Comparison of ENCODE assay signal across 16 cellular contexts in the genomic region with DNA sequence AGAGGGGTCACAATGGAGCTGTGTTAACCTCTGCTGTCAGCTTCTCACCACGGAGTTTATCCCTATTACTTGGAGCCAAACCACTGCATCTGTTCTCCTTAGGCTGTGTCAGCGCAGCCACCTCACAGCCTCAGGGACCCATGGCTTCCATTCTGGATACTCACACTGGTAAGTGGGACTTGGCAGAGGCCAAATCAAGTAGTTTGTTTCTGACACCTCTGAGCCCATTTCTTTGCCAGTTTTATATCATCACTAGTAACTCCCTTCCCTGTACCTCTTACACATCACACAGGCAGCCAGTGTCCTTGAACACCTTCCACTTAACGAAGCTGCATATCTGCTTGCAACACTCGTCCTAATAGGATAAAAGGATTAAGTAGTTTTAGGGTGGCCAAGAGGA. TPM values are rescaled to one million over a fixed set of nuclear protein-coding genes. Genes with fewer than 3 reads are reported as not detected.
DNase-seq lines count a peak whose midpoint lies in the region; ATAC-seq, FAIRE-seq and TF ChIP-seq lines count a peak whose summit lies in the region.
"Not testable (repeated sequence)": the region's sequence is repeated elsewhere in the genome, so short reads cannot be mapped to it uniquely, and the experiment has no call there.
"Had no signal": no experiment of that assay in that cellular context is flagged by ENCODE, and none has a peak within 500 bp of the region (broad histone marks: within the 10 kb centered on the region; RNA-seq: fewer than 3 reads in every experiment).

No MANE protein-coding gene starts in this region.

- not testable (repeated sequence) for H4K5ac ChIP-seq in H1 (ENCODE audit: insufficient read length, low read depth, low read length)

- not testable (repeated sequence) for H3K4me1 ChIP-seq in A549; H1 (replicated peaks in 1 of 4; ENCODE audit: control insufficient read depth in 3 of 4, insufficient read depth in 4 of 4, low read length in 3 of 4); heart left ventricle; psoas muscle

- H3K79me1 ChIP-seq in H1 (ENCODE audit: low read depth, low read length) = not testable (repeated sequence)

- not testable (repeated sequence) for H2BK15ac ChIP-seq in H1 (ENCODE audit: low read length)

- not testable (repeated sequence) for ATAC-seq in A549
- ATAC-seq in Right ventricle myocardium inferior (peak; percentile 77), heart left ventricle (peak; percentile 28 to 64 (median 48)), left ventricle myocardium superior (peak; percentile 87), psoas muscle (peak in 3 of 4 donors; percentile 35 to 66 (median 63))

- WGBS in A549 (ENCODE audit: missing lambda C conversion rate) = no CpG with 5 or more reads among the region's 4 CpGs
- WGBS in H1 (ENCODE audit: extremely low coverage in 1 of 2, insufficient coverage in 1 of 2, insufficient read length in 1 of 2, insufficient replicate concordance in 2 of 2, low coverage in 1 of 2, low lambda C conversion rate in 2 of 2, missing lambda C conversion rate in 1 of 2), 2 experiments = no CpG with 5 or more reads among the region's 4 CpGs
- WGBS in heart left ventricle, 4 donors = 78% methylated on average over 1 of the region's 4 CpGs; no CpG with 5 or more reads in 3 of the 4 donors
- WGBS in psoas muscle, 3 donors = 81% methylated on average over 1 of the region's 4 CpGs; no CpG with 5 or more reads in 2 of the 3 donors

- FAIRE-seq in A549 (lab: Jason Lieb, UNC) (peak; percentile 89), H1 (lab: Jason Lieb, UNC) (peak; percentile 68)

- not testable (repeated sequence) for H3K79me2 ChIP-seq in H1 (ENCODE audit: control insufficient read depth in 1 of 2, insufficient read depth in 2 of 2, low read length in 2 of 2)

- TF ChIP-seq POLR2A in A549 (IDR thresholded peaks at IDR 0.05; ENCODE audit: low read length); H1 (IDR thresholded peaks at IDR 0.05; ENCODE audit: control extremely low read depth in 1 of 2, low read depth in 2 of 2, low read length in 2 of 2); heart left ventricle (IDR thresholded peaks at IDR 0.05): not testable (repeated sequence)

- not testable (repeated sequence) for H3K4me3 ChIP-seq in A549; H1 (ENCODE audit: extremely low read depth in 1 of 4, insufficient read depth in 2 of 4, low read depth in 3 of 4, low read length in 4 of 4); heart left ventricle; psoas muscle

- not testable (repeated sequence) for H3K4ac ChIP-seq in H1 (replicated peaks; ENCODE audit: insufficient read length, low read depth, low read length)

- not testable (repeated sequence) for H3K4me2 ChIP-seq in A549; H1 (ENCODE audit: insufficient read depth in 1 of 2, low read depth in 2 of 2, low read length in 2 of 2)

- H4K8ac ChIP-seq in H1 (ENCODE audit: extremely low read depth, insufficient read depth, low read length) = not testable (repeated sequence)

- H2AK5ac ChIP-seq in H1 (ENCODE audit: low read depth, low read length) = not testable (repeated sequence)

- H3K23ac ChIP-seq in H1 (ENCODE audit: insufficient read length) = not testable (repeated sequence)

- H3K27ac ChIP-seq in A549; H1 (ENCODE audit: low read depth, low read length); heart left ventricle; psoas muscle: not testable (repeated sequence)

- H2BK5ac ChIP-seq in H1 (ENCODE audit: low read depth, low read length) = not testable (repeated sequence)

- not testable (repeated sequence) for H3K9me3 ChIP-seq in A549; H1 (ENCODE audit: insufficient read depth in 2 of 2, low read depth in 1 of 2, low read length in 1 of 2); heart left ventricle; psoas muscle

- not testable (repeated sequence) for H3K23me2 ChIP-seq in H1 (ENCODE audit: low read depth, low read length)

- H2BK120ac ChIP-seq in H1 (replicated peaks; ENCODE audit: low read depth, low read length) = not testable (repeated sequence)

- not testable (repeated sequence) for TF ChIP-seq CTCF in A549 (IDR thresholded peaks at IDR 0.05); H1 (IDR thresholded peaks at IDR 0.05; ENCODE audit: control extremely low read depth in 1 of 3, insufficient read depth in 1 of 3, low read depth in 1 of 3, low read length in 3 of 3); heart left ventricle (IDR thresholded peaks at IDR 0.05); psoas muscle (IDR thresholded peaks at IDR 0.05)

- not testable (repeated sequence) for TF ChIP-seq RAD21 in A549 (conservative IDR thresholded peaks at IDR 0.05 in 1 of 2, IDR thresholded peaks at IDR 0.05 in 1 of 2); H1 (IDR thresholded peaks at IDR 0.05 in 1 of 2, conservative IDR thresholded peaks at IDR 0.05 in 1 of 2; ENCODE audit: low read depth in 2 of 2, low read length in 2 of 2)

- DNase-seq in A549 (ENCODE audit: low read depth in 1 of 2, low spot score in 1 of 2); H1 (ENCODE audit: low read depth in 1 of 2, low spot score in 2 of 2); Right ventricle myocardium inferior (ENCODE audit: missing footprints); heart left ventricle; left ventricle myocardium superior; psoas muscle: not testable (repeated sequence)

- not testable (repeated sequence) for H4K20me1 ChIP-seq in H1 (replicated peaks in 1 of 2; ENCODE audit: control insufficient read depth in 1 of 2, insufficient read depth in 2 of 2, low read length in 2 of 2)

- intact Hi-C loops in Right ventricle myocardium inferior (cut with DNase I); heart left ventricle (cut with DNase I); left ventricle myocardium superior (cut with micrococcal nuclease); psoas muscle (cut with DNase I): not testable (repeated sequence)

- not testable (repeated sequence) for H3K27me3 ChIP-seq in H1 (replicated peaks in 1 of 4; ENCODE audit: control insufficient read depth in 3 of 4, extremely low read depth in 1 of 4, insufficient read depth in 3 of 4, low read length in 3 of 4); heart left ventricle; psoas muscle (ENCODE audit: insufficient read depth in 3 of 3, low read length in 2 of 3)

- H3K14ac ChIP-seq in H1 (ENCODE audit: insufficient read length) = not testable (repeated sequence)

- H3K9ac ChIP-seq in H1 (replicated peaks in 1 of 4; ENCODE audit: extremely low read depth in 1 of 4, low read depth in 3 of 4, low read length in 3 of 4) = not testable (repeated sequence)

- not testable (repeated sequence) for H2BK12ac ChIP-seq in H1 (ENCODE audit: low read depth, low read length)

- H3K18ac ChIP-seq in H1 (ENCODE audit: extremely low read depth, low read length) = not testable (repeated sequence)

- not testable (repeated sequence) for H2AFZ ChIP-seq in H1 (ENCODE audit: low read length)

- POLR2A ChIA-PET in A549 (lab: Yijun Ruan, JAX); H1 (lab: Charles Lee; ENCODE audit: partially characterized antibody): not testable (repeated sequence)

- H2BK20ac ChIP-seq in H1 (ENCODE audit: low read length) = not testable (repeated sequence)

- H4K91ac ChIP-seq in H1 (replicated peaks; ENCODE audit: insufficient read length, low read length) = not testable (repeated sequence)

- CTCF ChIA-PET in A549 (lab: Yijun Ruan, JAX); H1 (lab: Charles Lee; ENCODE audit: partially characterized antibody): not testable (repeated sequence)

- not testable (repeated sequence) for H3K56ac ChIP-seq in H1 (replicated peaks; ENCODE audit: insufficient read length, low read depth, low read length)

- not testable (repeated sequence) for TF ChIP-seq EP300 in A549 (IDR thresholded peaks at IDR 0.05); H1 (IDR thresholded peaks at IDR 0.05; ENCODE audit: borderline replicate concordance in 1 of 2, low read depth in 2 of 2, low read length in 2 of 2)

- H3K36me3 ChIP-seq in H1 (ENCODE audit: control insufficient read depth in 2 of 4, insufficient read depth in 4 of 4, low read length in 3 of 4); heart left ventricle; psoas muscle (ENCODE audit: insufficient read depth in 1 of 2, low read depth in 1 of 2): not testable (repeated sequence)

RNA-seq across cellular contexts. Expression of a gene that starts 58.9 kb away (rescaled TPM):
- not detected in 2 replicates for polyA plus RNA-seq in A549 (2011; rRNA removed)
- polyA plus RNA-seq in A549 (2012; cell fraction: cytosol; rRNA removed) = not detected in 2 replicates
- not detected in 2 replicates for polyA plus RNA-seq in A549 (2012; cell fraction: nucleus; rRNA removed)
- not detected in 3 replicates for polyA plus RNA-seq in A549 (2017; fragmentation: RNase III; extraction: RNeasy Plus Mini Kit Qiagen cat#74134 plus additional on column Dnase treatment)
- polyA minus RNA-seq in A549 (2011; rRNA and poly(A)+ RNA removed) = not detected in 2 replicates
- not detected in 2 replicates for total RNA-seq in H1 (2021; fragmentation: NEBNext Ultra II Directional; extraction: Animal tissue kit (Norgen Biotek cat#: 25700))
- polyA plus RNA-seq in H1 (2011; rRNA removed) = not detected in 2 replicates
- polyA plus RNA-seq in H1 (2011; cell fraction: cytosol; rRNA removed) = not detected
- polyA plus RNA-seq in H1 (2011; cell fraction: nucleus; rRNA removed) = not detected
- 0.53 to 0.62 TPM (median 0.58 TPM) in 3 of 4 replicates, not detected in the other for polyA plus RNA-seq in H1 (2012, experiment 1 of 2)
- not detected for polyA plus RNA-seq in H1 (2012, experiment 2 of 2)
- not detected for polyA plus RNA-seq in H1 (2013, experiment 1 of 2)
- not detected for polyA plus RNA-seq in H1 (2013, experiment 2 of 2)
- not detected in 2 replicates for polyA minus RNA-seq in H1 (2011; rRNA and poly(A)+ RNA removed)
- polyA minus RNA-seq in H1 (2011; cell fraction: cytosol; rRNA and poly(A)+ RNA removed) = not detected
- not detected for polyA minus RNA-seq in H1 (2011; cell fraction: nucleus; rRNA and poly(A)+ RNA removed)
- not detected for total RNA-seq in Right ventricle myocardium inferior
- total RNA-seq in heart left ventricle = not detected
- polyA plus RNA-seq in heart left ventricle = not detected
- not detected for total RNA-seq in left ventricle myocardium superior
- total RNA-seq in psoas muscle = not detected
- polyA plus RNA-seq in psoas muscle = not detected
- total RNA-seq: A172; A673; CD4-positive, alpha-beta memory T cell; CD4-positive, CD25-positive, alpha-beta regulatory T cell; CD8-positive, alpha-beta memory T cell; Daoy; G401; GM12878 had no signal
- polyA plus RNA-seq: AG04450; CD14-positive monocyte; CD4-positive, alpha-beta memory T cell; CD8-positive, alpha-beta memory T cell had no signal
